22 cellular contexts compared by ENCODE assay signal in the genomic region with DNA sequence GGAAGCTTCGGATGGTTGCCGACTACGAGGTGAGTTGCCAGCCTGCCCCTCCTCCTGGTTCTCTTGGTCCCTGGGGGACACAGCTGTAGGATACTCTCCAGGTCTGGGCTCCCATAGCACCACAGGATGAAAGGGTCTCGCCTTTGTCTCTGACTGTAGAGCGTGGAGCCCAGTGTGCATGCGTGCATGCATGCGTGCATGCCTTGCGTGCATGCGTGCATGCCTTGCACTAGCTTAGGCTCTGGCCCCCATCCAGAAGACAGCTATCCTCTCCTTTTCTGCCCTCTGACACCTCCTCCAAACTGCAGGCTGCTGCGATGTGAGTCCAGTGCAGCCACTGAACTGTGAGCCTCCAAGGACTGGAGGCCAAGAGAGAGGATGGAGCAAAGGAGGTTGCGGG. TPM values are rescaled to one million over a fixed set of nuclear protein-coding genes. Genes with fewer than 3 reads are reported as not detected.
"Had no signal": no experiment of that assay in that cellular context is flagged by ENCODE, and none has a peak within 500 bp of the region (broad histone marks: within the 10 kb centered on the region; RNA-seq: fewer than 3 reads in every experiment).

No MANE protein-coding gene starts in this region.

- H3K27ac ChIP-seq: HL-60, SJSA1, SK-N-MC had no signal

- H3K4me3 ChIP-seq: MG63, SJSA1, SK-N-MC had no signal

- H3K27me3 ChIP-seq: MG63, SJSA1 had no signal

- DNase-seq: Karpas-422, KG1, MG63, NCI-H1092, NCI-H1105 treated with DMSO at 0.1 percent for 48 hours, NCI-H1417 treated with DMSO at 0.1 percent for 48 hours, NCI-H146, NCI-H1694 treated with DMSO at 0.1 percent for 48 hours, NCI-H1930, NCI-H2081, NCI-H2107, NCI-H2227 treated with DMSO at 0.1 percent for 48 hours, NCI-H524, NCI-H526 treated with DMSO at 0.1 percent for 48 hours, NCI-H774, Right ventricle myocardium superior, RPMI8226, SIG-M5 had no signal

- H3K4me1 ChIP-seq: SJSA1 had no signal

- H3K9me3 ChIP-seq: MG63, SJSA1 had no signal

- H3K36me3 ChIP-seq: MG63, SJSA1 had no signal

RNA-seq across cellular contexts. Expression of gene NGB, which starts 19.1 kb away (rescaled TPM):
- total RNA-seq: NCI-H460, Right ventricle myocardium superior, SJSA1 had no signal
